In genomic region chr2:168712053-168712452, GRCh38 we compare ENCODE assay signal across 10 cellular contexts.
DNase-seq lines count a peak whose midpoint lies in the region; ATAC-seq, FAIRE-seq and TF ChIP-seq lines count a peak whose summit lies in the region.
"Had no signal": no experiment of that assay in that cellular context is flagged by ENCODE, and none has a peak within 500 bp of the region (broad histone marks: within the 10 kb centered on the region; RNA-seq: fewer than 3 reads in every experiment).

No MANE protein-coding gene starts in this region.

- no peaks in the 10 kb centered on the region for H3K9me3 Mint-ChIP-seq in natural killer cell
- H3K9me3 Mint-ChIP-seq: activated naive CD4-positive, alpha-beta T cell treated with anti-CD3 and anti-CD28 coated beads for 36 hours had no signal

- H3K27me3 ChIP-seq in HepG2 (ENCODE audit: control insufficient read depth in 1 of 2, insufficient read depth in 2 of 2, low read length in 2 of 2) (no peaks in the 10 kb centered on the region), ascending aorta (no peaks in the 10 kb centered on the region)
- H3K27me3 ChIP-seq: heart right ventricle had no signal

- H3K4me1 ChIP-seq in HepG2 (ENCODE audit: insufficient read depth, low read length) (no peaks in the 10 kb centered on the region), ascending aorta (no peaks in the 10 kb centered on the region)

- no TSS peak for BruUV-seq in HepG2 (replicated peaks; lab: Mats Ljungman, UMichigan)

- H4K20me1 ChIP-seq in HepG2 (ENCODE audit: insufficient read depth, low read length): no peaks in the 10 kb centered on the region

- H3K79me2 ChIP-seq in HepG2 (ENCODE audit: insufficient read depth, low read length): no peaks in the 10 kb centered on the region

- H3K9me3 ChIP-seq in HepG2 (ENCODE audit: low read length) (no peaks in the 10 kb centered on the region), ascending aorta (no peaks in the 10 kb centered on the region)
- H3K9me3 ChIP-seq: heart right ventricle had no signal

- no peak for TF ChIP-seq RAD21 in HepG2 (CRISPR knock-in tag; IDR thresholded peaks at IDR 0.05)

- CTCF ChIA-PET in HepG2 (lab: Yijun Ruan, JAX; ENCODE audit: low intra/inter-chr PET ratio, low total read pairs): no interaction called here

- DNase-seq in iPS-NIHi7 (ENCODE audit: extremely low spot score): peak; percentile 23
- DNase-seq in natural killer cell: no peak
- DNase-seq in HepG2 (ENCODE audit: low spot score): no peak
- no peak for DNase-seq in ascending aorta (ENCODE audit: low spot score in 2 of 2)
- DNase-seq in NCI-H2196 (lab: John Stamatoyannopoulos, UW; ENCODE audit: unreplicated experiment): no peak
- DNase-seq: activated naive CD4-positive, alpha-beta T cell treated with anti-CD3 and anti-CD28 coated beads for 36 hours; heart right ventricle had no signal

- no peak overlapping the region for H3K27ac ChIP-seq in HepG2 (ENCODE audit: extremely low read length, insufficient read depth, low read length)
- no peak overlapping the region for H3K27ac ChIP-seq in ascending aorta
- H3K27ac ChIP-seq: heart right ventricle had no signal

- H3K36me3 ChIP-seq in HepG2 (replicated peaks in 1 of 2; ENCODE audit: control insufficient read depth in 1 of 2, insufficient read depth in 2 of 2, low read length in 2 of 2) (no peaks in the 10 kb centered on the region; a peak in 1 of 5 replicates), ascending aorta (no peaks in the 10 kb centered on the region)
- H3K36me3 ChIP-seq: heart right ventricle had no signal

- in situ Hi-C loops in HepG2 (cut with HindIII; ENCODE audit: extremely low pct_ligation_motif_present, low pct_unique_long_range_greater_than_20kb): no loop called here

- H3K27me3 Mint-ChIP-seq in natural killer cell (ENCODE audit: low read depth in 2 of 2): no peaks in the 10 kb centered on the region

- H2AFZ ChIP-seq in HepG2 (ENCODE audit: low read length): no peak overlapping the region

- FAIRE-seq in HepG2 (lab: Jason Lieb, UNC): no peak

- TF ChIP-seq CTCF in natural killer cell (IDR thresholded peaks at IDR 0.05): no peak
- TF ChIP-seq CTCF in HepG2 (CRISPR knock-in tag; IDR thresholded peaks at IDR 0.05): no peak
- TF ChIP-seq CTCF in ascending aorta (IDR thresholded peaks at IDR 0.05): no peak

- TF ChIP-seq EP300 in HepG2 (IDR thresholded peaks at IDR 0.05; ENCODE audit: low read depth in 2 of 2, low read length in 2 of 2) (no peak), HepG2 (CRISPR knock-in tag; IDR thresholded peaks at IDR 0.05; ENCODE audit: borderline replicate concordance) (no peak)

- intact Hi-C loops in natural killer cell (cut with micrococcal nuclease) (no loop called here), HepG2 (cut with micrococcal nuclease; ENCODE audit: unreplicated experiment) (no loop called here), ascending aorta (cut with DNase I) (no loop called here)

- no peak overlapping the region for H3K27ac Mint-ChIP-seq in natural killer cell
- H3K27ac Mint-ChIP-seq: activated naive CD4-positive, alpha-beta T cell treated with anti-CD3 and anti-CD28 coated beads for 36 hours had no signal

- no peak overlapping the region for H3K4me3 ChIP-seq in HepG2 (replicated peaks in 1 of 3; ENCODE audit: insufficient read depth in 1 of 3, low read depth in 2 of 3, low read length in 3 of 3)
- no peak overlapping the region for H3K4me3 ChIP-seq in ascending aorta
- H3K4me3 ChIP-seq: heart right ventricle had no signal

- H3K4me1 Mint-ChIP-seq in natural killer cell: peaks cover 1 to 10% of the 10 kb centered on the region in 2 donors

- H3K4me3 Mint-ChIP-seq in natural killer cell: no peak overlapping the region
- H3K4me3 Mint-ChIP-seq: activated naive CD4-positive, alpha-beta T cell treated with anti-CD3 and anti-CD28 coated beads for 36 hours had no signal

- POLR2A ChIA-PET in HepG2 (lab: Yijun Ruan, JAX): no interaction called here

- no peak for TF ChIP-seq POLR2A in HepG2 (IDR thresholded peaks at IDR 0.05; ENCODE audit: insufficient read depth in 1 of 2, low read depth in 2 of 2, low read length in 2 of 2)

- H3K36me3 Mint-ChIP-seq in natural killer cell: no peaks in the 10 kb centered on the region

- WGBS in HepG2 (ENCODE audit: low lambda C conversion rate): 87% methylated on average over 1 of the region's 1 CpG

- peak; percentile 96 for ATAC-seq in GM18520 (IDR thresholded peaks at IDR 0.05; ENCODE audit: unreplicated experiment)
- peak; percentile 98 for ATAC-seq in GM21786 (IDR thresholded peaks at IDR 0.05; ENCODE audit: unreplicated experiment)
- peak; percentile 94 for ATAC-seq in HG03558 (IDR thresholded peaks at IDR 0.05; ENCODE audit: extremely low read depth, unreplicated experiment)
- ATAC-seq in natural killer cell: no peak
- no peak; the same call in 2 of the 3 replicates for ATAC-seq in HepG2

- H3K4me2 ChIP-seq in HepG2 (ENCODE audit: low read depth, low read length): no peak overlapping the region

- H3K9ac ChIP-seq in HepG2 (ENCODE audit: insufficient read depth, low read depth, low read length): no peak overlapping the region

TF ChIP-seq in HepG2, 621 proteins besides CTCF, POLR2A, EP300 and RAD21:
- TF ChIP-seq DMTF1 (CRISPR knock-in tag; IDR thresholded peaks at IDR 0.05): no peak
- no peak for TF ChIP-seq SRF (IDR thresholded peaks at IDR 0.05; ENCODE audit: low read depth, low read length)
- TF ChIP-seq PHF5A (CRISPR knock-in tag; IDR thresholded peaks at IDR 0.05; ENCODE audit: low read depth, unreplicated experiment): no peak
- no peak for TF ChIP-seq YY1 (IDR thresholded peaks at IDR 0.05; ENCODE audit: insufficient read depth, insufficient replicate concordance, low read depth, low read length)
- TF ChIP-seq CCAR2 (optimal IDR thresholded peaks at IDR 0.05; ENCODE audit: low read depth, low read length): no peak
- no peak for TF ChIP-seq MAFF (IDR thresholded peaks at IDR 0.05; ENCODE audit: low read depth, low read length)
- no peak for TF ChIP-seq RFX3 (CRISPR knock-in tag; IDR thresholded peaks at IDR 0.05)
- no peak for TF ChIP-seq BHLHE40 (IDR thresholded peaks at IDR 0.05; ENCODE audit: low read length)
- TF ChIP-seq MTA1 (CRISPR knock-in tag; IDR thresholded peaks at IDR 0.05; ENCODE audit: borderline replicate concordance): no peak
- TF ChIP-seq ZNF605 (CRISPR knock-in tag; IDR thresholded peaks at IDR 0.05): no peak
- TF ChIP-seq ZFP90 (CRISPR knock-in tag; IDR thresholded peaks at IDR 0.05; ENCODE audit: borderline replicate concordance): no peak
- no peak for TF ChIP-seq HDAC6 (IDR thresholded peaks at IDR 0.05; ENCODE audit: low read depth, low read length)
- TF ChIP-seq RELA (CRISPR knock-in tag; IDR thresholded peaks at IDR 0.05): no peak
- no peak for TF ChIP-seq ZSCAN25 (CRISPR knock-in tag; IDR thresholded peaks at IDR 0.05)
- TF ChIP-seq ZNF143 (CRISPR knock-in tag; IDR thresholded peaks at IDR 0.05): no peak
- TF ChIP-seq HMGXB3 (CRISPR knock-in tag; IDR thresholded peaks at IDR 0.05; ENCODE audit: borderline replicate concordance): no peak

Comparison
In these comparisons a context has a peak if more than half of its experiments do, and no peak if none do; other contexts are left out.
1. ATAC-seq: peak in GM18520 (single experiment), GM21786 (single experiment) and HG03558 (single experiment); none in natural killer cell (0 of 3) and HepG2 (single experiment).